ENCODE assay signal across 28 cellular contexts in the genomic region with DNA sequence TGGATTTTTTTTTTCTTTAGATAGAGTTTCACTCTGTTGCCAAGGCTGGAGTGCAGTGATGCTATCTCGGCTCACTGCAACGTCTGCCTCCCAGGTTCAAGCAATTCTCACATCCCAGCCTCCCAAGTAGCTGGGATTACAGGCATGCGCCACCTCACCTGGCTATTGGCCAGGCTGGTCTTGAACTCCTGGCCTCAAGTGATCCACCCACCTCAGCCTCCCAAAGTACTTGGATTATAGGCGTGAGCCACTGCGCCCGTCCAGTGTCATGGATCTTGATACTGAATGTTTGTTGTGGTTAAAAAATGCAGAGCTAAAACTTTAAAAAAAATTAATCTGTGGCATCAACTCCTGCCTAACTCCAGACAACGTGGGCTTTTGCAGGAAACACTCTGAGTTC.
"Had no signal": no experiment of that assay in that cellular context is flagged by ENCODE, and none has a peak within 500 bp of the region (broad histone marks: within the 10 kb centered on the region; RNA-seq: fewer than 3 reads in every experiment).

No MANE protein-coding gene starts in this region.

- DNase-seq: activated B cell treated with CpG ODN at 0.5 μM for 24 hours; activated CD4-positive, alpha-beta T cell treated with anti-CD3 and anti-CD28 coated beads for 48 hours; activated CD4-positive, alpha-beta T cell treated with anti-CD3 and anti-CD28 coated beads, Interleukin-2, amount 50 U/mL, for 1 hour; activated CD4-positive, alpha-beta T cell treated with anti-CD3 and anti-CD28 coated beads, Interleukin-2, amount 50 U/mL, for 48 hours; activated CD8-positive, alpha-beta memory T cell treated with anti-CD3 and anti-CD28 coated beads for 24 hours; activated CD8-positive, alpha-beta T cell treated with anti-CD3 and anti-CD28 coated beads for 36 hours; activated effector memory CD4-positive, alpha-beta T cell treated with Interleukin-2 at 50 U/mL for 16 hours; activated gamma-delta T cell treated with Interleukin-2 at 50 U/mL for 16 hours; activated naive CD4-positive, alpha-beta T cell treated with anti-CD3 and anti-CD28 coated beads, Interleukin-2, amount 50 U/mL, for 16 hours; activated naive CD4-positive, alpha-beta T cell treated with Interleukin-2 at 50 U/mL for 16 hours; activated T-cell treated with anti-CD3 and anti-CD28 coated beads, Interleukin-2, amount 50 U/mL, for 4 hours; amniotic stem cell; anterior cingulate cortex; brain microvascular endothelial cell; dorsolateral prefrontal cortex; effector memory CD4-positive, alpha-beta T cell; endodermal cell; foreskin fibroblast; gastrocnemius medialis; glutamatergic neuron; heart left ventricle; T-helper 17 cell; T1000; WERI-Rb-1 had no signal

- H3K27ac ChIP-seq: brain microvascular endothelial cell, coronary artery, dorsolateral prefrontal cortex, gastrocnemius medialis, heart left ventricle, WERI-Rb-1 had no signal

- H3K9me3 ChIP-seq: gastrocnemius medialis, heart left ventricle had no signal

- H3K36me3 ChIP-seq: brain microvascular endothelial cell, gastrocnemius medialis, heart left ventricle, WERI-Rb-1 had no signal

- H3K27me3 ChIP-seq: brain microvascular endothelial cell, dorsolateral prefrontal cortex, gastrocnemius medialis, heart left ventricle had no signal

- H3K4me1 ChIP-seq: gastrocnemius medialis, heart left ventricle had no signal

- ATAC-seq: activated CD4-positive, CD25-positive, alpha-beta regulatory T cell treated with anti-CD3 and anti-CD28 coated beads, Interleukin-2, amount 50 U/mL, for 24 hours; activated CD8-positive, alpha-beta T cell treated with anti-CD3 and anti-CD28 coated beads for 36 hours; activated T-cell treated with anti-CD3 and anti-CD28 coated beads, Interleukin-2, amount 50 U/mL, for 4 hours; activated T-helper 17 cell treated with anti-CD3 and anti-CD28 coated beads, Interleukin-2, amount 50 U/mL, for 72 hours; esophagus mucosa; gastrocnemius medialis; heart left ventricle; T-helper 17 cell had no signal

- H3K4me3 ChIP-seq: coronary artery, dorsolateral prefrontal cortex, gastrocnemius medialis, heart left ventricle had no signal
